Comparison of ENCODE assay signal across 8 cellular contexts in the genomic region with DNA sequence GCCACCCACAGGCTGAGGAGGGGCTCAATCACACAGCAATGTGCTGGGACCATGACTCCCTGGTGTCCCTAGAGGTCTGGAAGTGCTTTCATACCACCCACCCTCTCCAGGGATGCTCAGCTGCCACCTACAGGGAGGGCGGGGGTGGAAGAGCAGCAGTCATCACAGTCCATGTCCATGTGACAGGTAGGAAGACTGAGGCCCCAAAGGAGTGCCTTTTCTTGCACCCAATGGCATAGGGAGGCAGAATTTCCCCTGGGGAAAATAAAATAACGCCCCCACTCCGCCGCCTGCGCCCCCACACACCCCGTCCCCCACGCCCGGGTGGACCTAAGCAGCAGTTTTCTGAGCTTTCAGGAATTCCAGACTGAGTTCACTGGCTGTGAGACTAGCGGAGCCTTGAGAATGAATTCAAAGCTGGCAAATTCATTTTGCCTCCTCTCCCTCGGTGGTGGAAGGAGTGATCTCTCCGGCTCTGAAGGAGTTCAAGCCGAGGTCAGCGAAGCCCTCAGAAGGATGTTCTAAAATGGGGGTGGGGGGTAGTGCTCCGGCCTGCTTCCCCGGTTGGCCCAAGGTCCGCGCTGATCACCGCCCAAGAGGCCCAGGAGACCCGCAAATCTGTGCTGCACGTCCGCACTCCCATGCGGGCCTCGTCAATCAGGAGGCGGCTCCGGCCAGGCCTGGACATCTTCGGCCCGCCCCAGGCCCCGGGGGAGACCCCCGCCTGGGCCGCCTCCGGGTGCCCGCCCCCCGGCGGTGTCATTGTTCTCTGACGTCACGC. TPM values are rescaled to one million over a fixed set of nuclear protein-coding genes. Genes with fewer than 3 reads are reported as not detected.
DNase-seq lines count a peak whose midpoint lies in the region; ATAC-seq and TF ChIP-seq lines count a peak whose summit lies in the region.

No MANE protein-coding gene starts in this region.

- H3K36me3 ChIP-seq in ascending aorta (no peaks in the 10 kb centered on the region), iPS-20b (ENCODE audit: insufficient read depth, low read depth, low read length) (no peaks in the 10 kb centered on the region), spleen (no peaks in the 10 kb centered on the region)

- H3K9me3 ChIP-seq in ascending aorta: no peaks in the 10 kb centered on the region
- no peaks in the 10 kb centered on the region for H3K9me3 ChIP-seq in iPS-20b (ENCODE audit: insufficient read depth, low read depth, low read length)
- no peaks in the 10 kb centered on the region for H3K9me3 ChIP-seq in spleen

- H3K27me3 ChIP-seq in ascending aorta (no peaks in the 10 kb centered on the region), iPS-20b (ENCODE audit: insufficient read depth, low read length) (peaks cover 27% of the 10 kb centered on the region; the same call in 1 of the 2 replicates), spleen (replicated peaks in 1 of 7) (peaks cover 0 to 17% (median 3%) of the 10 kb centered on the region in 7 donors)

- peak; percentile 24 for DNase-seq in activated T-cell treated with anti-CD3 and anti-CD28 coated beads, Interleukin-2, amount 50 U/mL, for 1 hour
- DNase-seq in activated T-cell treated with anti-CD3 and anti-CD28 coated beads for 4 hours (no peak), NB4 (ENCODE audit: low read depth) (peak; percentile 58), ascending aorta (ENCODE audit: low spot score in 2 of 2) (no peak), spleen (no peak)

- intact Hi-C loops in ascending aorta (cut with DNase I): loop anchor here (1.0 to 10.0 kb wide), 4 partner anchors 129 to 1022 kb away; no protein-coding TSS in a partner anchor
- intact Hi-C loops in spleen (cut with DNase I; ENCODE audit: low total_unique reads): loop anchor here (5.0 kb wide), 2 partner anchors 94 to 131 kb away; no protein-coding TSS in a partner anchor

- no peak overlapping the region for H3K4me3 ChIP-seq in NB4 (ENCODE audit: low read depth, low read length)
- H3K4me3 ChIP-seq in ascending aorta: peak overlapping the region; percentile 90 to 98
- H3K4me3 ChIP-seq in iPS-20b (ENCODE audit: low read length): peak overlapping the region; percentile 63; the same call in 1 of the 2 replicates
- H3K4me3 ChIP-seq in spleen: peak overlapping the region; percentile 65 to 88 (median 76)

- ATAC-seq in HG02610 (IDR thresholded peaks at IDR 0.05; ENCODE audit: unreplicated experiment): no peak
- no peak for ATAC-seq in HG02759 (IDR thresholded peaks at IDR 0.05; ENCODE audit: unreplicated experiment)

- H3K27ac ChIP-seq in ascending aorta (peak overlapping the region; percentile 81 to 99), iPS-20b (ENCODE audit: low read length) (no peak overlapping the region), spleen (peak overlapping the region; percentile 51 to 96 (median 94))

- TF ChIP-seq CTCF in NB4 (IDR thresholded peaks at IDR 0.05; ENCODE audit: low read depth, low read length): no peak
- TF ChIP-seq CTCF in ascending aorta (IDR thresholded peaks at IDR 0.05): peak in 1 of 3 experiments; percentile 8
- no peak for TF ChIP-seq CTCF in spleen (IDR thresholded peaks at IDR 0.05 in 8 of 11, conservative IDR thresholded peaks at IDR 0.05 in 3 of 11)

- H3K4me1 ChIP-seq in ascending aorta: peaks cover 0 to 9% of the 10 kb centered on the region in 2 donors
- peaks cover 10% of the 10 kb centered on the region; the same call in 1 of the 2 replicates for H3K4me1 ChIP-seq in iPS-20b (ENCODE audit: insufficient read depth, low read length)
- peaks cover 0 to 52% (median 37%) of the 10 kb centered on the region in 6 donors for H3K4me1 ChIP-seq in spleen

- no peak overlapping the region for H3K9ac ChIP-seq in iPS-20b (ENCODE audit: low read depth, low read length)

- no peak for TF ChIP-seq POLR2A in NB4 (IDR thresholded peaks at IDR 0.05; ENCODE audit: extremely low read depth, insufficient read length)
- TF ChIP-seq POLR2A in spleen (IDR thresholded peaks at IDR 0.05): no peak

- WGBS in spleen, 5 donors: 10 to 21% (median 11%) methylated on average over 19 to 36 of the region's 36 CpGs

RNA-seq across cellular contexts. Expression of a gene that starts 2.1 kb away (rescaled TPM):
- 96.2 TPM for total RNA-seq in ascending aorta
- 100 to 1,000 TPM; 117 to 210 (median 129) TPM for total RNA-seq in spleen
- 10 to 100 TPM; 10.7 to 29.7 (median 11.8) TPM for polyA plus RNA-seq in spleen

Comparison
In these comparisons a context has a peak if more than half of its experiments do, and no peak if none do; other contexts are left out.
1. DNase-seq: peak in activated T-cell treated with anti-CD3 and anti-CD28 coated beads, Interleukin-2, amount 50 U/mL, for 1 hour (single experiment) and NB4 (single experiment); none in activated T-cell treated with anti-CD3 and anti-CD28 coated beads for 4 hours (single experiment), ascending aorta (0 of 2) and spleen (single experiment).